11 cellular contexts compared by ENCODE assay signal in genomic region chr20:58542034-58542410, GRCh38. TPM values are rescaled to one million over a fixed set of nuclear protein-coding genes. Genes with fewer than 3 reads are reported as not detected.
DNase-seq lines count a peak whose midpoint lies in the region; FAIRE-seq and TF ChIP-seq lines count a peak whose summit lies in the region.
"Not testable (repeated sequence)": the region's sequence is repeated elsewhere in the genome, so short reads cannot be mapped to it uniquely, and the experiment has no call there.
"Had no signal": no experiment of that assay in that cellular context is flagged by ENCODE, and none has a peak within 500 bp of the region (broad histone marks: within the 10 kb centered on the region; RNA-seq: fewer than 3 reads in every experiment).

No MANE protein-coding gene starts in this region.

- DNase-seq in EL: peak; percentile 64
- peak; percentile 29 for DNase-seq in LHCN-M2 (ENCODE audit: low read depth)
- DNase-seq in SIG-M5 treated with dmso at 0.1 percent for 504 hours (lab: John Stamatoyannopoulos, UW; ENCODE audit: unreplicated experiment): peak; percentile 3
- DNase-seq in activated T-cell treated with anti-CD3 and anti-CD28 coated beads for 24 hours (ENCODE audit: low read depth): peak; percentile 11
- DNase-seq in astrocyte of the spinal cord (ENCODE audit: low read depth, low spot score): peak; percentile 37
- DNase-seq in iris pigment epithelial cell (ENCODE audit: low read depth): peak; percentile 47
- peak in 3 of 4 experiments; percentile 2 to 22 (median 4) for DNase-seq in stimulated activated CD4-positive, alpha-beta T cell treated with anti-CD3 and anti-CD28 coated beads, Interleukin-1b, Interleukin-23, amount 100 ng/mL, for 24 hours (ENCODE audit: low read depth in 4 of 4, low spot score in 1 of 4)
- DNase-seq in urothelium cell line (ENCODE audit: low spot score): peak; percentile 56

- not testable (repeated sequence) for TF ChIP-seq CTCF in astrocyte of the spinal cord (IDR thresholded peaks at IDR 0.05; ENCODE audit: low read depth, low read length)

- H3K4me3 ChIP-seq in astrocyte of the spinal cord (ENCODE audit: low read depth, low read length): not testable (repeated sequence)

- in situ Hi-C loops in astrocyte of the spinal cord (cut with HindIII; ENCODE audit: low sequenced_read_pairs): not testable (repeated sequence)

- FAIRE-seq in urothelium cell line (lab: Jason Lieb, UNC): not testable (repeated sequence)

RNA-seq across cellular contexts. Expression of gene APCDD1L, which starts 26.8 kb away (rescaled TPM):
- 0.34 and 0.96 TPM in 2 replicates for total RNA-seq in LHCN-M2 (2014; rRNA removed)
- 0.91 TPM for polyA plus RNA-seq in LHCN-M2 (2012)
- total RNA-seq: lower lobe of right lung, occipital lobe had no signal
- polyA plus RNA-seq: hepatocyte had no signal

Comparison
In these comparisons a context has a peak if more than half of its experiments do, and no peak if none do; other contexts are left out.
1. DNase-seq: peak in every context shown above with its lines; median percentile 64 in EL; 56 in urothelium cell line; 47 in iris pigment epithelial cell; 37 in astrocyte of the spinal cord; 29 in LHCN-M2; 11 in activated T-cell treated with anti-CD3 and anti-CD28 coated beads for 24 hours; 4 in stimulated activated CD4-positive, alpha-beta T cell treated with anti-CD3 and anti-CD28 coated beads, Interleukin-1b, Interleukin-23, amount 100 ng/mL, for 24 hours; 3 in SIG-M5 treated with dmso at 0.1 percent for 504 hours.